In the genomic region with DNA sequence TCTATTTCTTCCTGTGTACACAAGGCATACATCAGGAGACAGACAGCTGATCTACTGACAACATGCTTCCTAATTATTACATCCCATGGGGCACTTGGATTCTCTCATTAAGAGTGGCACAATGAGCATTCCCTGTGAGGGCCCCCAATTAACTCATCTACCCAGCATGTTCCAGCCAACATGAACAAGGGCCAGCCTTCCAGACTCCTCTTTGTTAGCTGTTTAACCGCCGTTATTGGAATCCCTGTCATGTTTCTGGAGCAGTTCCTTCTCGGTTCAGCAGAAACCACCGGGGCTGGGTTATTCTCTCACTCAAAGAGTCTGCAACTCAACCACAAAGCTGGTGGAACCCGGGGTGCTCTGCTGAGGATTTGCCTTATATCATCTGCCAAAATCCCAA, we compare ENCODE assay signal across 15 cellular contexts. TPM values are rescaled to one million over a fixed set of nuclear protein-coding genes. Genes with fewer than 3 reads are reported as not detected.
DNase-seq lines count a peak whose midpoint lies in the region; ATAC-seq and TF ChIP-seq lines count a peak whose summit lies in the region.
"Had no signal": no experiment of that assay in that cellular context is flagged by ENCODE, and none has a peak within 500 bp of the region (broad histone marks: within the 10 kb centered on the region; RNA-seq: fewer than 3 reads in every experiment).

No MANE protein-coding gene starts in this region.

- ATAC-seq in GM18498 (IDR thresholded peaks at IDR 0.05; ENCODE audit: unreplicated experiment): no peak
- ATAC-seq: GM12878 had no signal

- H3K27ac Mint-ChIP-seq in brain: peak overlapping the region in 4 of 5 experiments; percentile 31 to 91 (median 56)

- peaks cover 48% of the 10 kb centered on the region for H3K4me1 Mint-ChIP-seq in brain
- H3K4me1 Mint-ChIP-seq: CD4-positive, alpha-beta memory T cell had no signal

- H3K9me3 Mint-ChIP-seq in brain: peaks cover 0 to 3% (median 0%) of the 10 kb centered on the region in 5 experiments
- H3K9me3 Mint-ChIP-seq: CD4-positive, alpha-beta memory T cell had no signal

- peak; percentile 13 for DNase-seq in NCI-H146 (lab: John Stamatoyannopoulos, UW)
- DNase-seq in NCI-H146 treated with DMSO at 0.1 percent for 48 hours (lab: John Stamatoyannopoulos, UW; ENCODE audit: unreplicated experiment): no peak
- peak; percentile 58 for DNase-seq in NCI-H69 (lab: John Stamatoyannopoulos, UW)
- DNase-seq in foreskin melanocyte: no peak
- DNase-seq in CD1c-positive myeloid dendritic cell (ENCODE audit: extremely low spot score): no peak
- DNase-seq: AML-193; CD4-positive, alpha-beta memory T cell; DMS79; GOT3; H9 had no signal

- peak overlapping the region; percentile 55 for H3K27ac ChIP-seq in layer of hippocampus (ENCODE audit: low read depth, low read length)
- H3K27ac ChIP-seq: 22Rv1 had no signal

- H3K36me3 Mint-ChIP-seq in brain: peaks cover 66% of the 10 kb centered on the region
- H3K36me3 Mint-ChIP-seq: CD4-positive, alpha-beta memory T cell had no signal

- no peak overlapping the region for H3K4me3 Mint-ChIP-seq in brain
- H3K4me3 Mint-ChIP-seq: CD4-positive, alpha-beta memory T cell had no signal

- no peaks in the 10 kb centered on the region for H3K27me3 ChIP-seq in layer of hippocampus (ENCODE audit: control insufficient read depth, insufficient read depth, low read length)

- no peak for TF ChIP-seq CTCF in brain (conservative IDR thresholded peaks at IDR 0.05)

- H3K27me3 Mint-ChIP-seq in brain: no peaks in the 10 kb centered on the region

RNA-seq across cellular contexts. Expression of gene GPM6B, which starts 9.9 kb away (rescaled TPM):
- 228 TPM for polyA plus RNA-seq in brain (ENCODE audit: insufficient read depth, low read depth, low replicate concordance)

Comparison
In these comparisons a context has a peak if more than half of its experiments do, and no peak if none do; other contexts are left out.
1. DNase-seq: peak in NCI-H146 (single experiment) and NCI-H69 (single experiment); none in NCI-H146 treated with DMSO at 0.1 percent for 48 hours (single experiment), foreskin melanocyte (single experiment) and CD1c-positive myeloid dendritic cell (single experiment).